In the genomic region with DNA sequence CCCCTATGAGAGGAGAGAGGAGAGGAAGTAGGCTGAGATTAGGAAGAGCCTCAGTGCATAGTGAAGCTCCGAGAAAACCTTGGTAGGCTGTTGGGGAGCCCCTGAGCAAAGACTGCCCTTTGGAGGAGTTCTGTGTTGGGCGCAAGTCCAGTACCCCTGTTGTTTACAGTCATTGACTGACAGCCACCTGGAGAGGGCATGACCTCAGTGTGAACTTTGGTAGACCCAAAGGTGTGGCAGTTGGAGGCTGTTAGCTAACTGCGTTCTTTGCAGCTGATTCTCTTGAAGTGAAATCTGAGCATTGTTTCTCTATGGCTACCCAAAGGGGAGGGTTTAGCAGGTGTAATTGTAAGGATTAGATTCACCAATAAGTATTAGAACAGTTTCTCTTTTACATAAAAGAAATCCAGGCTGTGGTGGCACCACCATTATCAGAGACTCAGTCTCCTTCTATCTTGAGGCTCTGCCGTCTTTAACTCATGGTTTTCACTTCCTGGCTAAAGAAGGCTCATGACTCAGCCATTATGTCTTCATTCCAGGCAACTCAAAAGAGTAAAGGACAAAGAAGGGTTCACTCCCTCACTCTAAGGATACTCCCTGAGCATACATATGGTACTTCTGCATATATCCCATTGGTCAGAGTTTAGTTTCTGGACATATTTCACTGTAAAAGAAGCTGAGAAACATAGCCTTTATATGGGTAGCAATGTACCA, we compare ENCODE assay signal across 25 cellular contexts. TPM values are rescaled to one million over a fixed set of nuclear protein-coding genes. Genes with fewer than 3 reads are reported as not detected.
DNase-seq lines count a peak whose midpoint lies in the region; ATAC-seq and TF ChIP-seq lines count a peak whose summit lies in the region.
"Had no signal": no experiment of that assay in that cellular context is flagged by ENCODE, and none has a peak within 500 bp of the region (broad histone marks: within the 10 kb centered on the region; RNA-seq: fewer than 3 reads in every experiment).

No MANE protein-coding gene starts in this region.

- peaks cover 40% of the 10 kb centered on the region for H3K36me3 Mint-ChIP-seq in Calu3 (ENCODE audit: insufficient read depth, unreplicated experiment)
- no peaks in the 10 kb centered on the region for H3K36me3 Mint-ChIP-seq in osteocyte (ENCODE audit: unreplicated experiment)
- H3K36me3 Mint-ChIP-seq in endodermal cell (ENCODE audit: low read depth), result peaks cover 45% of the 10 kb centered on the region
- H3K36me3 Mint-ChIP-seq: neural progenitor cell; stimulated activated effector memory CD8-positive, alpha-beta T cell treated with anti-CD3 and anti-CD28 coated beads, Interleukin-12 subunit alpha, Interleukin-12 subunit beta, amount 100 ng/mL, for 72 hours had no signal

- in situ Hi-C loops in ACHN (cut with HindIII; ENCODE audit: low pct_ligation_motif_present, low pct_unique_long_range_greater_than_20kb, low sequenced_read_pairs), result no loop called here

- H3K27me3 Mint-ChIP-seq in Calu3 (ENCODE audit: unreplicated experiment) (no peaks in the 10 kb centered on the region), osteocyte (ENCODE audit: unreplicated experiment) (peaks cover 4% of the 10 kb centered on the region), endodermal cell (ENCODE audit: insufficient read depth) (no peaks in the 10 kb centered on the region)
- H3K27me3 Mint-ChIP-seq: activated naive CD8-positive, alpha-beta T cell treated with anti-CD3 and anti-CD28 coated beads, Interleukin-2, amount 10 ng/mL, durations not matched to agents 7 days and 5 days had no signal

- peak; percentile 64 for ATAC-seq in left lobe of liver
- ATAC-seq in GM18907 (IDR thresholded peaks at IDR 0.05; ENCODE audit: unreplicated experiment), result no peak
- ATAC-seq: A549; stimulated activated effector memory CD8-positive, alpha-beta T cell treated with anti-CD3 and anti-CD28 coated beads, Interleukin-12 subunit alpha, Interleukin-12 subunit beta, amount 100 ng/mL, for 72 hours had no signal

- no peak for TF ChIP-seq POLR2A in NB4 (IDR thresholded peaks at IDR 0.05; ENCODE audit: extremely low read depth, insufficient read length)

- H3K4me1 ChIP-seq in endodermal cell (ENCODE audit: control insufficient read depth, insufficient read depth, low read length), result no peaks in the 10 kb centered on the region
- H3K4me1 ChIP-seq: breast epithelium, neural progenitor cell had no signal

- no TSS peak for BruUV-seq in Calu3 (replicated peaks; lab: Mats Ljungman, UMichigan)

- no peaks in the 10 kb centered on the region for H3K27me3 ChIP-seq in endodermal cell (ENCODE audit: control insufficient read depth, insufficient read depth, low read length, poor library complexity, severe bottlenecking)
- H3K27me3 ChIP-seq: BLaER1 treated with 17β-estradiol and CSF1 and Interleukin-3, amounts not matched to agents 10 nM and 100 nM; breast epithelium; neural progenitor cell had no signal

- intact Hi-C loops in Calu3 (cut with micrococcal nuclease; ENCODE audit: unreplicated experiment), result no loop called here

- H3K27ac Mint-ChIP-seq in Calu3 (ENCODE audit: unreplicated experiment), result peak overlapping the region; percentile 60
- H3K27ac Mint-ChIP-seq in osteocyte (ENCODE audit: unreplicated experiment), result no peak overlapping the region
- no peak overlapping the region for H3K27ac Mint-ChIP-seq in endodermal cell
- H3K27ac Mint-ChIP-seq: activated naive CD8-positive, alpha-beta T cell treated with anti-CD3 and anti-CD28 coated beads, Interleukin-2, amount 10 ng/mL, durations not matched to agents 7 days and 5 days; neural progenitor cell; stimulated activated effector memory CD8-positive, alpha-beta T cell treated with anti-CD3 and anti-CD28 coated beads, Interleukin-12 subunit alpha, Interleukin-12 subunit beta, amount 100 ng/mL, for 72 hours; T-helper 2 cell treated with Interferon-gamma antibody and Interleukin-4, amounts not matched to agents 5 μg/mL and 100 μg/mL, for 36 hours had no signal

- H3K4me3 ChIP-seq in NB4 (ENCODE audit: low read depth, low read length) (no peak overlapping the region), endodermal cell (ENCODE audit: low read length) (no peak overlapping the region)
- H3K4me3 ChIP-seq: A549; BLaER1 treated with 17β-estradiol and CSF1 and Interleukin-3, amounts not matched to agents 10 nM and 100 nM; breast epithelium; dorsolateral prefrontal cortex; neural progenitor cell; PC-9; SK-N-MC had no signal

- 94 to 100% methylated on average over 2 to 4 of the region's 4 CpGs for WGBS in endodermal cell (ENCODE audit: insufficient coverage in 1 of 2, insufficient read length in 1 of 2), 2 experiments

- CTCF ChIA-PET in Calu3 (lab: Charles Lee), result no interaction called here

- no peaks in the 10 kb centered on the region for H3K9me3 Mint-ChIP-seq in Calu3 (ENCODE audit: low read depth, unreplicated experiment)
- H3K9me3 Mint-ChIP-seq in osteocyte (ENCODE audit: unreplicated experiment), result no peaks in the 10 kb centered on the region
- no peaks in the 10 kb centered on the region for H3K9me3 Mint-ChIP-seq in endodermal cell
- H3K9me3 Mint-ChIP-seq: activated naive CD8-positive, alpha-beta T cell treated with anti-CD3 and anti-CD28 coated beads, Interleukin-2, amount 10 ng/mL, durations not matched to agents 7 days and 5 days; neural progenitor cell; T-helper 2 cell treated with Interferon-gamma antibody and Interleukin-4, amounts not matched to agents 5 μg/mL and 100 μg/mL, for 36 hours had no signal

- H3K9me3 ChIP-seq in endodermal cell (ENCODE audit: control insufficient read depth, low read length), result no peaks in the 10 kb centered on the region
- H3K9me3 ChIP-seq: A549, breast epithelium had no signal

- peaks cover 90% of the 10 kb centered on the region for H3K36me3 ChIP-seq in endodermal cell (ENCODE audit: control insufficient read depth, insufficient read depth, low read length)
- H3K36me3 ChIP-seq: BLaER1 treated with 17β-estradiol and CSF1 and Interleukin-3, amounts not matched to agents 10 nM and 100 nM; breast epithelium; neural progenitor cell had no signal

- no peak for TF ChIP-seq CTCF in Calu3 (IDR thresholded peaks at IDR 0.05; ENCODE audit: unreplicated experiment)
- TF ChIP-seq CTCF in NB4 (IDR thresholded peaks at IDR 0.05; ENCODE audit: low read depth, low read length), result no peak
- TF ChIP-seq CTCF in osteocyte (IDR thresholded peaks at IDR 0.05), result no peak
- TF ChIP-seq CTCF in endodermal cell (conservative IDR thresholded peaks at IDR 0.05), result no peak

- no peak overlapping the region for H3K9ac ChIP-seq in endodermal cell (ENCODE audit: extremely low read depth, low read length, poor library complexity, severe bottlenecking)
- H3K9ac ChIP-seq: BLaER1 treated with 17β-estradiol and CSF1 and Interleukin-3, amounts not matched to agents 10 nM and 100 nM; neural progenitor cell had no signal

- H3K4me3 Mint-ChIP-seq in Calu3 (ENCODE audit: low read depth, unreplicated experiment) (no peak overlapping the region), osteocyte (ENCODE audit: unreplicated experiment) (no peak overlapping the region), endodermal cell (no peak overlapping the region)
- H3K4me3 Mint-ChIP-seq: activated naive CD8-positive, alpha-beta T cell treated with anti-CD3 and anti-CD28 coated beads, Interleukin-2, amount 10 ng/mL, durations not matched to agents 7 days and 5 days; neural progenitor cell; stimulated activated effector memory CD8-positive, alpha-beta T cell treated with anti-CD3 and anti-CD28 coated beads, Interleukin-12 subunit alpha, Interleukin-12 subunit beta, amount 100 ng/mL, for 72 hours; T-helper 2 cell treated with Interferon-gamma antibody and Interleukin-4, amounts not matched to agents 5 μg/mL and 100 μg/mL, for 36 hours had no signal

- H3K27ac ChIP-seq in endodermal cell (ENCODE audit: low read depth, low read length), result no peak overlapping the region
- H3K27ac ChIP-seq: BLaER1 treated with 17β-estradiol and CSF1 and Interleukin-3, amounts not matched to agents 10 nM and 100 nM; breast epithelium; dorsolateral prefrontal cortex; neural progenitor cell; PC-9; SK-N-MC had no signal

- DNase-seq in Calu3 (no peak), NB4 (ENCODE audit: low read depth) (peak; percentile 16), dermis blood vessel endothelial cell (peak; percentile 30), left lobe of liver (ENCODE audit: low spot score) (no peak), osteocyte (ENCODE audit: extremely low spot score, unreplicated experiment) (no peak), ACHN (no peak), endodermal cell (no peak)
- DNase-seq: activated CD4-positive, CD25-positive, alpha-beta regulatory T cell treated with anti-CD3 and anti-CD28 coated beads, Interleukin-2, amount 50 U/mL, for 72 hours; activated naive CD8-positive, alpha-beta T cell treated with anti-CD3 and anti-CD28 coated beads, Interleukin-2, amount 10 ng/mL, durations not matched to agents 7 days and 5 days; DMS 273 treated with DMSO at 0.1 percent for 48 hours; dorsolateral prefrontal cortex; kidney glomerular epithelial cell; NCI-H1048; NCI-H2107; NCI-H774; PC-9; stimulated activated CD4-positive, alpha-beta T cell treated with anti-CD3 and anti-CD28 coated beads, Interleukin-15, amount 100 ng/mL, for 24 hours had no signal

- H3K4me1 Mint-ChIP-seq in Calu3 (ENCODE audit: low read depth, unreplicated experiment) (peaks cover 31% of the 10 kb centered on the region), osteocyte (ENCODE audit: unreplicated experiment) (no peaks in the 10 kb centered on the region), endodermal cell (no peaks in the 10 kb centered on the region)
- H3K4me1 Mint-ChIP-seq: stimulated activated effector memory CD8-positive, alpha-beta T cell treated with anti-CD3 and anti-CD28 coated beads, Interleukin-12 subunit alpha, Interleukin-12 subunit beta, amount 100 ng/mL, for 72 hours had no signal

RNA-seq across cellular contexts. Expression of a gene that starts 33.5 kb away (rescaled TPM):
- 158 and 188 TPM in 2 replicates for total RNA-seq in Calu3 (2022)
- 60.6 and 67.4 TPM in 2 replicates for total RNA-seq in dermis blood vessel endothelial cell
- total RNA-seq in left lobe of liver, result 1.2 TPM
- 0.97 and 1.0 TPM in 2 replicates for total RNA-seq in osteocyte
- 10 to 100 TPM; 25.5 to 43.9 TPM for total RNA-seq in endodermal cell
- polyA plus RNA-seq in endodermal cell (2013, experiment 1 of 2), result 23.0 TPM
- 31.4 TPM for polyA plus RNA-seq in endodermal cell (2013, experiment 2 of 2)

Comparison
In these comparisons a context has a peak if more than half of its experiments do, and no peak if none do; other contexts are left out.
1. DNase-seq: peak in NB4 (single experiment) and dermis blood vessel endothelial cell (single experiment); none in Calu3 (single experiment), left lobe of liver (single experiment), osteocyte (single experiment), ACHN (single experiment) and endodermal cell (single experiment).
2. RNA of a gene that starts 33.5 kb away (total RNA-seq): 158 to 188 TPM in Calu3, 60.6 to 67.4 TPM in dermis blood vessel endothelial cell and 25.5 to 43.9 TPM in endodermal cell; 1.2 TPM in left lobe of liver (single experiment) and 0.97 to 1.0 TPM in osteocyte; every median in the first group is over 10 times any median in the second.